Comparison of ENCODE assay signal across 3 cellular contexts in genomic region chr9:79847074-79847473, GRCh38.
"Had no signal": no experiment of that assay in that cellular context is flagged by ENCODE, and none has a peak within 500 bp of the region (broad histone marks: within the 10 kb centered on the region; RNA-seq: fewer than 3 reads in every experiment).

No MANE protein-coding gene starts in this region.

- ATAC-seq: GM12878 had no signal

- DNase-seq: GDM1, GF-D8 had no signal

- H3K4me3 ChIP-seq: GM12878 had no signal
